10 cellular contexts compared by ENCODE assay signal in the genomic region with DNA sequence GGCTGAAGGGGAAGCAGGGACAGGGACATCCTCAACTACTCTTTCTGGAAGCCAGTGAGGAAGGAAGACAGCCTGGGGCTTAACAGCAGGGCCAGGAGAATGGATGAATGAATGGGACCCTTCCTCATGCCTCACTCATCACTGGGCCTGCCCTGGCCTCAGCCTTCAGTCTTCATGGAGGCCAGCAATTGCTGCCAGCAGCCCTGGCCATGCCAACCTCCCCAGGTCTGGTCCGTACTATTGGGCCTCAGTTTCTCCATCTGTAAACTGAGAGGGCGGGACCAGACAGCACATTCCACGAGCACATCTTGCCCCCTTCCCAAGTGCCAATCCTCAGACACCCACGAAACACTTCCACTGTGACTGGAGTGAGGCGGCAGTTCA. TPM values are rescaled to one million over a fixed set of nuclear protein-coding genes. Genes with fewer than 3 reads are reported as not detected.
DNase-seq lines count a peak whose midpoint lies in the region; ATAC-seq, FAIRE-seq and TF ChIP-seq lines count a peak whose summit lies in the region.
"Had no signal": no experiment of that assay in that cellular context is flagged by ENCODE, and none has a peak within 500 bp of the region (broad histone marks: within the 10 kb centered on the region; RNA-seq: fewer than 3 reads in every experiment).

No MANE protein-coding gene starts in this region.

- H3K9me2 ChIP-seq in GM23248 (ENCODE audit: insufficient read depth), result no peaks in the 10 kb centered on the region

- no peak for TF ChIP-seq CTCF in left lung (IDR thresholded peaks at IDR 0.05)

- FAIRE-seq in GM19239 (lab: Jason Lieb, UNC), result no peak
- FAIRE-seq: G401.6 had no signal

- H3K27ac ChIP-seq in left lung (peak overlapping the region; percentile 91 to 97), GM23248 (no peak overlapping the region)

- H3K4me1 ChIP-seq in left lung (peaks cover 34 to 90% of the 10 kb centered on the region in 2 donors), GM23248 (ENCODE audit: insufficient read depth) (peaks cover 31% of the 10 kb centered on the region)

- no peak for DNase-seq in activated naive CD4-positive, alpha-beta T cell treated with anti-CD3 and anti-CD28 coated beads, Interleukin-2, amount 50 U/mL, for 72 hours (ENCODE audit: low spot score in 2 of 2)
- DNase-seq in left lung, result no peak
- no peak for DNase-seq in stimulated activated effector memory CD8-positive, alpha-beta T cell treated with anti-CD3 and anti-CD28 coated beads, Interleukin-12 subunit alpha, Interleukin-12 subunit beta, amount 100 ng/mL, for 72 hours (ENCODE audit: low spot score in 2 of 2)
- DNase-seq in GM23248, result no peak
- no peak for DNase-seq in head of caudate nucleus
- DNase-seq in GM19239 (ENCODE audit: insufficient read length, low spot score), result no peak
- DNase-seq: stimulated activated naive CD4-positive, alpha-beta T cell treated with Interleukin-2 at 50 U/mL for 16 hours had no signal

- no peak overlapping the region for H3K9ac ChIP-seq in GM23248

- no peak overlapping the region for H2AFZ ChIP-seq in GM23248

- no peak overlapping the region for H3K4me2 ChIP-seq in GM23248 (ENCODE audit: unreplicated experiment)

- H3K4me3 ChIP-seq in left lung (no peak overlapping the region), GM23248 (no peak overlapping the region)

- no peak for ATAC-seq in activated naive CD4-positive, alpha-beta T cell treated with anti-CD3 and anti-CD28 coated beads, Interleukin-2, amount 50 U/mL, for 72 hours
- no peak for ATAC-seq in left lung
- ATAC-seq in stimulated activated effector memory CD8-positive, alpha-beta T cell treated with anti-CD3 and anti-CD28 coated beads, Interleukin-12 subunit alpha, Interleukin-12 subunit beta, amount 100 ng/mL, for 72 hours, result no peak
- no peak for ATAC-seq in GM18502 (IDR thresholded peaks at IDR 0.05; ENCODE audit: poor library complexity, unreplicated experiment)

- H3K27ac Mint-ChIP-seq in IgD-negative memory B cell, result peak overlapping the region; percentile 97 to 99 (median 99)
- peak overlapping the region; percentile 82 to 97 for H3K27ac Mint-ChIP-seq in activated naive CD4-positive, alpha-beta T cell treated with anti-CD3 and anti-CD28 coated beads, Interleukin-2, amount 50 U/mL, for 72 hours
- H3K27ac Mint-ChIP-seq in stimulated activated effector memory CD8-positive, alpha-beta T cell treated with anti-CD3 and anti-CD28 coated beads, Interleukin-12 subunit alpha, Interleukin-12 subunit beta, amount 100 ng/mL, for 72 hours, result peak overlapping the region; percentile 90

- H3F3A ChIP-seq in GM23248 (ENCODE audit: insufficient read depth), result peaks cover 12% of the 10 kb centered on the region

- in situ Hi-C loops in GM23248 (cut with MboI), result no loop called here

- 92 to 94% methylated on average over 5 of the region's 5 CpGs for WGBS in GM23248 (ENCODE audit: low coverage in 1 of 2, low lambda C conversion rate in 2 of 2, missing lambda C conversion rate in 2 of 2), 2 experiments

- H3K36me3 Mint-ChIP-seq in IgD-negative memory B cell, result no peaks in the 10 kb centered on the region
- H3K36me3 Mint-ChIP-seq in activated naive CD4-positive, alpha-beta T cell treated with anti-CD3 and anti-CD28 coated beads, Interleukin-2, amount 50 U/mL, for 72 hours, result no peaks in the 10 kb centered on the region
- peaks cover 80% of the 10 kb centered on the region for H3K36me3 Mint-ChIP-seq in stimulated activated effector memory CD8-positive, alpha-beta T cell treated with anti-CD3 and anti-CD28 coated beads, Interleukin-12 subunit alpha, Interleukin-12 subunit beta, amount 100 ng/mL, for 72 hours

- no peaks in the 10 kb centered on the region for H3K27me3 ChIP-seq in left lung
- H3K27me3 ChIP-seq in GM23248 (replicated peaks; ENCODE audit: insufficient read depth), result no peaks in the 10 kb centered on the region

- no peaks in the 10 kb centered on the region for H3K9me3 Mint-ChIP-seq in IgD-negative memory B cell
- no peaks in the 10 kb centered on the region for H3K9me3 Mint-ChIP-seq in activated naive CD4-positive, alpha-beta T cell treated with anti-CD3 and anti-CD28 coated beads, Interleukin-2, amount 50 U/mL, for 72 hours
- no peaks in the 10 kb centered on the region for H3K9me3 Mint-ChIP-seq in stimulated activated effector memory CD8-positive, alpha-beta T cell treated with anti-CD3 and anti-CD28 coated beads, Interleukin-12 subunit alpha, Interleukin-12 subunit beta, amount 100 ng/mL, for 72 hours

- H4K20me1 ChIP-seq in GM23248 (ENCODE audit: insufficient read depth), result no peaks in the 10 kb centered on the region

- H3K4me3 Mint-ChIP-seq in IgD-negative memory B cell, result peak overlapping the region; percentile 81 to 93 (median 90)
- H3K4me3 Mint-ChIP-seq in stimulated activated effector memory CD8-positive, alpha-beta T cell treated with anti-CD3 and anti-CD28 coated beads, Interleukin-12 subunit alpha, Interleukin-12 subunit beta, amount 100 ng/mL, for 72 hours, result peak overlapping the region; percentile 53

- intact Hi-C loops in left lung (cut with DNase I) (no loop called here), head of caudate nucleus (cut with DNase I) (no loop called here)

- no peaks in the 10 kb centered on the region for H3K27me3 Mint-ChIP-seq in IgD-negative memory B cell

- H3K9me3 ChIP-seq in left lung, result no peaks in the 10 kb centered on the region
- H3K9me3 ChIP-seq in GM23248 (ENCODE audit: low read depth), result no peaks in the 10 kb centered on the region

- H3K36me3 ChIP-seq in left lung (no peaks in the 10 kb centered on the region), GM23248 (ENCODE audit: low read depth) (no peaks in the 10 kb centered on the region)

- peaks cover 23% of the 10 kb centered on the region for H3K79me2 ChIP-seq in GM23248 (ENCODE audit: insufficient read depth)

- peaks cover 36 to 41% (median 37%) of the 10 kb centered on the region in 3 donors for H3K4me1 Mint-ChIP-seq in IgD-negative memory B cell
- H3K4me1 Mint-ChIP-seq in stimulated activated effector memory CD8-positive, alpha-beta T cell treated with anti-CD3 and anti-CD28 coated beads, Interleukin-12 subunit alpha, Interleukin-12 subunit beta, amount 100 ng/mL, for 72 hours, result peaks cover 88% of the 10 kb centered on the region

RNA-seq across cellular contexts. Expression of a gene that starts 1.1 kb away (rescaled TPM):
- 16.9 TPM for polyA plus RNA-seq in IgD-negative memory B cell
- 10 to 100 TPM; 45.3 to 77.0 TPM for total RNA-seq in activated naive CD4-positive, alpha-beta T cell treated with anti-CD3 and anti-CD28 coated beads, Interleukin-2, amount 50 U/mL, for 72 hours
- total RNA-seq in left lung, result 10 to 100 TPM; 56.4 to 58.9 TPM
- 21.7 and 51.7 TPM in 2 replicates for total RNA-seq in GM23248 (2014; rRNA removed; shearing (Covaris generic))
- polyA plus RNA-seq in GM23248 (2016; fragmentation: Nextera tagmentation; extraction: Ambion mirVana), result 8.5 and 8.9 TPM in 2 replicates

RNA-seq across cellular contexts. Expression of a gene that starts 41.6 kb away (rescaled TPM):
- polyA plus RNA-seq in IgD-negative memory B cell (1.7 TPM), GM23248 (2016; fragmentation: Nextera tagmentation; extraction: Ambion mirVana) (0.95 and 1.3 TPM in 2 replicates)
- total RNA-seq in activated naive CD4-positive, alpha-beta T cell treated with anti-CD3 and anti-CD28 coated beads, Interleukin-2, amount 50 U/mL, for 72 hours, result 1 to 10 TPM; 3.1 to 7.3 TPM
- 10 to 100 TPM; 22.2 to 45.1 TPM for total RNA-seq in left lung
- 2.7 and 3.1 TPM in 2 replicates for total RNA-seq in GM23248 (2014; rRNA removed; shearing (Covaris generic))
